21 cellular contexts compared by ENCODE assay signal in genomic region chr16:66254751-66255150, GRCh38.
DNase-seq lines count a peak whose midpoint lies in the region; ATAC-seq and TF ChIP-seq lines count a peak whose summit lies in the region.
"Had no signal": no experiment of that assay in that cellular context is flagged by ENCODE, and none has a peak within 500 bp of the region (broad histone marks: within the 10 kb centered on the region; RNA-seq: fewer than 3 reads in every experiment).

No MANE protein-coding gene starts in this region.

- H3K27me3 Mint-ChIP-seq in nephron (ENCODE audit: low read depth), result peaks cover 5% of the 10 kb centered on the region
- peaks cover 1% of the 10 kb centered on the region for H3K27me3 Mint-ChIP-seq in activated T-cell treated with anti-CD3 and anti-CD28 coated beads, Interleukin-2, amount 50 U/mL, for 72 hours (ENCODE audit: low read depth)

- DNase-seq in H4 (ENCODE audit: low spot score) (peak; percentile 70), RPMI7951 (ENCODE audit: low read depth) (peak; percentile 58), fibroblast of gingiva (ENCODE audit: low read depth) (peak; percentile 52), globus pallidus (ENCODE audit: low spot score) (no peak)
- no peak for DNase-seq in activated T-cell treated with anti-CD3 and anti-CD28 coated beads, Interleukin-2, amount 50 U/mL, for 72 hours
- DNase-seq: ACHN; CD4-positive, alpha-beta T cell; DMS53; Karpas-422; MG63; NCI-H1048; NCI-H1436; NCI-H2029; NCI-H2171 treated with DMSO at 0.1 percent for 48 hours; NCI-H446; OCI-M1; SHP77; T-cell had no signal

- peak overlapping the region in 2 of 3 experiments; percentile 19 to 42 for H3K27ac Mint-ChIP-seq in nephron
- no peak overlapping the region for H3K27ac Mint-ChIP-seq in activated T-cell treated with anti-CD3 and anti-CD28 coated beads, Interleukin-2, amount 50 U/mL, for 72 hours
- H3K27ac Mint-ChIP-seq: CD4-positive, alpha-beta T cell; T-cell had no signal

- no peak for ATAC-seq in activated T-cell treated with anti-CD3 and anti-CD28 coated beads, Interleukin-2, amount 50 U/mL, for 72 hours (replicated peaks in 1 of 2)
- ATAC-seq in HG02840 (IDR thresholded peaks at IDR 0.05; ENCODE audit: low FRiP score, unreplicated experiment), result no peak
- ATAC-seq: SK-N-SH treated with all-trans-retinoic acid at 6 μM for 48 hours, T-cell had no signal

- no peak for TF ChIP-seq CTCF in nephron (IDR thresholded peaks at IDR 0.05; ENCODE audit: unreplicated experiment in 3 of 3)

- peaks cover 39% of the 10 kb centered on the region for H3K4me1 Mint-ChIP-seq in nephron
- H3K4me1 Mint-ChIP-seq in activated T-cell treated with anti-CD3 and anti-CD28 coated beads, Interleukin-2, amount 50 U/mL, for 72 hours (ENCODE audit: low read depth), result no peaks in the 10 kb centered on the region
- H3K4me1 Mint-ChIP-seq: T-cell had no signal

- H3K4me3 Mint-ChIP-seq in nephron, result no peak overlapping the region
- H3K4me3 Mint-ChIP-seq in activated T-cell treated with anti-CD3 and anti-CD28 coated beads, Interleukin-2, amount 50 U/mL, for 72 hours, result no peak overlapping the region
- H3K4me3 Mint-ChIP-seq: CD4-positive, alpha-beta T cell; T-cell had no signal

- H3K9me3 Mint-ChIP-seq in nephron, result peaks cover 3% of the 10 kb centered on the region
- no peaks in the 10 kb centered on the region for H3K9me3 Mint-ChIP-seq in activated T-cell treated with anti-CD3 and anti-CD28 coated beads, Interleukin-2, amount 50 U/mL, for 72 hours
- H3K9me3 Mint-ChIP-seq: CD4-positive, alpha-beta T cell; T-cell had no signal

- H3K36me3 Mint-ChIP-seq in nephron (ENCODE audit: low read depth), result no peaks in the 10 kb centered on the region
- no peaks in the 10 kb centered on the region for H3K36me3 Mint-ChIP-seq in activated T-cell treated with anti-CD3 and anti-CD28 coated beads, Interleukin-2, amount 50 U/mL, for 72 hours (ENCODE audit: insufficient read depth in 2 of 2)
- H3K36me3 Mint-ChIP-seq: T-cell had no signal

Comparison
In these comparisons a context has a peak if more than half of its experiments do, and no peak if none do; other contexts are left out.
1. DNase-seq: peak in H4 (single experiment), RPMI7951 (single experiment) and fibroblast of gingiva (single experiment); none in activated T-cell treated with anti-CD3 and anti-CD28 coated beads, Interleukin-2, amount 50 U/mL, for 72 hours (0 of 2) and globus pallidus (single experiment).